ENCODE assay signal across 1 cellular context in genomic region chr11:14376920-14377319, GRCh38.
A peak's percentile ranks its signal among the peaks of the same experiment; 100 is the strongest.
TF ChIP-seq lines count a peak whose summit lies in the region.

No MANE protein-coding gene starts in this region.

TF ChIP-seq in HepG2, 621 proteins besides CTCF, POLR2A, EP300 and RAD21:
- TF ChIP-seq ZNF12 (CRISPR knock-in tag; IDR thresholded peaks at IDR 0.05) = peak; percentile 91
- TF ChIP-seq KMT2B (CRISPR knock-in tag; IDR thresholded peaks at IDR 0.05) = no peak
- TF ChIP-seq HIC2 (CRISPR knock-in tag; IDR thresholded peaks at IDR 0.05; ENCODE audit: low read depth) = no peak
- no peak for TF ChIP-seq CEBPZ (IDR thresholded peaks at IDR 0.05; ENCODE audit: low read length)
